Comparison of ENCODE assay signal across 8 cellular contexts in genomic region chr4:74397748-74398426, GRCh38. TPM values are rescaled to one million over a fixed set of nuclear protein-coding genes. Genes with fewer than 3 reads are reported as not detected.
DNase-seq lines count a peak whose midpoint lies in the region; ATAC-seq and TF ChIP-seq lines count a peak whose summit lies in the region.

No MANE protein-coding gene starts in this region.

- H3F3A ChIP-seq in neural progenitor cell (ENCODE audit: low read depth), result no peaks in the 10 kb centered on the region

- H3K4me2 ChIP-seq in neural progenitor cell, result no peak overlapping the region

- no peak overlapping the region for H3K9ac ChIP-seq in neural progenitor cell

- no peaks in the 10 kb centered on the region for H3K36me3 ChIP-seq in neural progenitor cell

- no peaks in the 10 kb centered on the region for H3K9me3 ChIP-seq in neural progenitor cell (ENCODE audit: low read depth)

- H3K27ac ChIP-seq in neural progenitor cell, result no peak overlapping the region

- no peaks in the 10 kb centered on the region for H4K20me1 ChIP-seq in neural progenitor cell (ENCODE audit: low read depth)

- no peak for TF ChIP-seq CTCF in CD14-positive monocyte (IDR thresholded peaks at IDR 0.05)
- TF ChIP-seq CTCF in neural progenitor cell (IDR thresholded peaks at IDR 0.05), result no peak

- peak; percentile 59 for ATAC-seq in GM21526 (IDR thresholded peaks at IDR 0.05; ENCODE audit: low FRiP score, unreplicated experiment)
- peak; percentile 61 for ATAC-seq in memory B cell (ENCODE audit: low read depth)
- ATAC-seq in GM18517 (IDR thresholded peaks at IDR 0.05; ENCODE audit: unreplicated experiment), result no peak

- H3K4me1 Mint-ChIP-seq in CD14-positive monocyte (peaks cover 7% of the 10 kb centered on the region), memory B cell (peaks cover 12% of the 10 kb centered on the region), neural progenitor cell (peaks cover 2% of the 10 kb centered on the region)
- H3K4me1 Mint-ChIP-seq in T-helper 2 cell treated with Interferon-gamma antibody and Interleukin-4, amounts not matched to agents 5 μg/mL and 100 μg/mL, for 36 hours (ENCODE audit: low read depth), result peaks cover 5% of the 10 kb centered on the region

- no peaks in the 10 kb centered on the region for H3K79me2 ChIP-seq in neural progenitor cell (ENCODE audit: low read depth)

- H3K27me3 Mint-ChIP-seq in CD14-positive monocyte (ENCODE audit: low read depth in 3 of 3) (peaks cover 0 to 2% (median under 1%) of the 10 kb centered on the region in 3 donors), memory B cell (no peaks in the 10 kb centered on the region), neural progenitor cell (ENCODE audit: insufficient read depth, low read depth) (peaks cover 5% of the 10 kb centered on the region)
- peaks cover 3% of the 10 kb centered on the region for H3K27me3 Mint-ChIP-seq in T-helper 2 cell treated with Interferon-gamma antibody and Interleukin-4, amounts not matched to agents 5 μg/mL and 100 μg/mL, for 36 hours (ENCODE audit: low read depth)

- peaks cover 0 to 3% (median 0%) of the 10 kb centered on the region in 7 donors for H3K9me3 Mint-ChIP-seq in CD14-positive monocyte
- no peaks in the 10 kb centered on the region for H3K9me3 Mint-ChIP-seq in T-helper 2 cell treated with Interferon-gamma antibody and Interleukin-4, amounts not matched to agents 5 μg/mL and 100 μg/mL, for 36 hours
- H3K9me3 Mint-ChIP-seq in memory B cell, result peaks cover 2% of the 10 kb centered on the region
- peaks cover 3% of the 10 kb centered on the region for H3K9me3 Mint-ChIP-seq in neural progenitor cell

- H3K4me3 ChIP-seq in neural progenitor cell, result no peak overlapping the region

- H3K27me3 ChIP-seq in neural progenitor cell, result no peaks in the 10 kb centered on the region

- peak overlapping the region; percentile 95 to 99 (median 98) for H3K27ac Mint-ChIP-seq in CD14-positive monocyte
- peak overlapping the region; percentile 96 for H3K27ac Mint-ChIP-seq in T-helper 2 cell treated with Interferon-gamma antibody and Interleukin-4, amounts not matched to agents 5 μg/mL and 100 μg/mL, for 36 hours
- peak overlapping the region; percentile 96 for H3K27ac Mint-ChIP-seq in memory B cell
- no peak overlapping the region for H3K27ac Mint-ChIP-seq in neural progenitor cell

- DNase-seq in CD14-positive monocyte (ENCODE audit: low spot score) (no peak), memory B cell (ENCODE audit: low spot score in 2 of 2) (no peak), neural progenitor cell (ENCODE audit: low spot score) (no peak), NCI-H510A treated with DMSO at 0.1 percent for 48 hours (lab: John Stamatoyannopoulos, UW) (no peak), SKM-1 (lab: John Stamatoyannopoulos, UW; ENCODE audit: unreplicated experiment) (no peak)
- no peak for DNase-seq in T-helper 2 cell treated with Interferon-gamma antibody and Interleukin-4, amounts not matched to agents 5 μg/mL and 100 μg/mL, for 36 hours (ENCODE audit: low spot score)

- H3K4me1 ChIP-seq in neural progenitor cell, result no peaks in the 10 kb centered on the region

- no peak overlapping the region for H2AFZ ChIP-seq in neural progenitor cell (replicated peaks)

- no peaks in the 10 kb centered on the region for H3K36me3 Mint-ChIP-seq in CD14-positive monocyte
- H3K36me3 Mint-ChIP-seq in T-helper 2 cell treated with Interferon-gamma antibody and Interleukin-4, amounts not matched to agents 5 μg/mL and 100 μg/mL, for 36 hours (ENCODE audit: low read depth), result no peaks in the 10 kb centered on the region
- no peaks in the 10 kb centered on the region for H3K36me3 Mint-ChIP-seq in memory B cell
- no peaks in the 10 kb centered on the region for H3K36me3 Mint-ChIP-seq in neural progenitor cell

- intact Hi-C loops in CD14-positive monocyte (cut with micrococcal nuclease), result loop anchor here in 1 of 2 donors (5.0 to 10.0 kb wide), 2 partner anchors 47 to 274 kb away; partner anchors contain the start of gene AREG

- H3K4me3 Mint-ChIP-seq in CD14-positive monocyte (peak overlapping the region; percentile 99 to 100), memory B cell (peak overlapping the region; percentile 98), neural progenitor cell (no peak overlapping the region)
- H3K4me3 Mint-ChIP-seq in T-helper 2 cell treated with Interferon-gamma antibody and Interleukin-4, amounts not matched to agents 5 μg/mL and 100 μg/mL, for 36 hours, result peak overlapping the region; percentile 98

RNA-seq across cellular contexts. Expression of gene EREG, which starts 32.9 kb away (rescaled TPM):
- polyA plus RNA-seq in CD14-positive monocyte, result 1 to 10 TPM; 2.7 to 8.2 TPM
- total RNA-seq in neural progenitor cell (ENCODE audit: low replicate concordance), result not detected in 2 replicates

RNA-seq across cellular contexts. Expression of gene AREG, which starts 47.0 kb away (rescaled TPM):
- 1 to 10 TPM; 4.2 to 9.2 TPM for polyA plus RNA-seq in CD14-positive monocyte
- not detected in 2 replicates for total RNA-seq in neural progenitor cell (ENCODE audit: low replicate concordance)
